ENCODE assay signal across 8 cellular contexts in genomic region chr12:120903382-120903817, GRCh38. TPM values are rescaled to one million over a fixed set of nuclear protein-coding genes. Genes with fewer than 3 reads are reported as not detected.
A peak's percentile ranks its signal among the peaks of the same experiment; 100 is the strongest.
DNase-seq lines count a peak whose midpoint lies in the region; ATAC-seq and TF ChIP-seq lines count a peak whose summit lies in the region.

No MANE protein-coding gene starts in this region.

- TF ChIP-seq POLR2A in prostate gland (IDR thresholded peaks at IDR 0.05) = peak; percentile 52

- no peaks in the 10 kb centered on the region for H3K9me3 Mint-ChIP-seq in activated naive CD8-positive, alpha-beta T cell (ENCODE audit: low read depth)

- 1% methylated on average over 27 to 31 of the region's 32 CpGs for WGBS in heart right ventricle, 2 donors
- under 1% methylated on average over 28 of the region's 32 CpGs for WGBS in prostate gland
- WGBS in urinary bladder = under 1% methylated on average over 32 of the region's 32 CpGs

- peak; percentile 48 for ATAC-seq in GM18907 (IDR thresholded peaks at IDR 0.05; ENCODE audit: unreplicated experiment)
- peak; percentile 47 for ATAC-seq in HG03175 (IDR thresholded peaks at IDR 0.05; ENCODE audit: unreplicated experiment)
- ATAC-seq in heart right ventricle = peak; percentile 31 to 58 (median 52)

- no peaks in the 10 kb centered on the region for H3K27me3 Mint-ChIP-seq in activated naive CD8-positive, alpha-beta T cell

- H3K4me1 ChIP-seq in heart right ventricle = peaks cover 0 to 49% (median 34%) of the 10 kb centered on the region in 9 donors
- H3K4me1 ChIP-seq in prostate gland (replicated peaks) = no peaks in the 10 kb centered on the region
- H3K4me1 ChIP-seq in urinary bladder (ENCODE audit: insufficient read depth) = peaks cover 2% of the 10 kb centered on the region

- H3K4me3 Mint-ChIP-seq in activated naive CD8-positive, alpha-beta T cell = peak overlapping the region; percentile 100

- peak overlapping the region; percentile 97 for H3K27ac Mint-ChIP-seq in activated naive CD8-positive, alpha-beta T cell

- intact Hi-C loops in heart right ventricle (cut with DNase I) = loop anchor here in 4 of 10 donors (2.0 to 10.0 kb wide), 6 partner anchors 46 to 179 kb away; partner anchors contain the start of gene ACADS (in 1 of the 4)
- intact Hi-C loops in prostate gland (cut with DNase I) = loop anchor here (10.0 kb wide), 1 partner anchor 179 kb away; the partner anchor contains the start of gene ACADS

- H3K36me3 ChIP-seq in SK-N-MC (ENCODE audit: insufficient read depth, low read length) = peaks cover 5% of the 10 kb centered on the region; the same call in 1 of the 2 replicates
- peaks cover 0 to 13% (median 0%) of the 10 kb centered on the region in 9 donors for H3K36me3 ChIP-seq in heart right ventricle
- no peaks in the 10 kb centered on the region for H3K36me3 ChIP-seq in prostate gland
- no peaks in the 10 kb centered on the region for H3K36me3 ChIP-seq in urinary bladder (ENCODE audit: insufficient read depth)

- peak overlapping the region; percentile 84 for H3K9ac ChIP-seq in SK-N-MC (ENCODE audit: insufficient read length)

- DNase-seq in AG09309 (ENCODE audit: low read depth) = no peak
- DNase-seq in SK-N-MC (ENCODE audit: low read depth, low spot score) = no peak
- DNase-seq in heart right ventricle = peak; percentile 52 to 64
- DNase-seq in prostate gland (ENCODE audit: low spot score) = peak; percentile 28

- peaks cover 7% of the 10 kb centered on the region for H3K36me3 Mint-ChIP-seq in activated naive CD8-positive, alpha-beta T cell

- H3K4me3 ChIP-seq in AG09309 (ENCODE audit: control insufficient read depth, low read depth, low read length) (peak overlapping the region; percentile 97), SK-N-MC (peak overlapping the region; percentile 93), heart right ventricle (peak overlapping the region; percentile 82 to 98 (median 92)), prostate gland (peak overlapping the region; percentile 98 to 99), urinary bladder (ENCODE audit: low read depth, low read length) (peak overlapping the region; percentile 97)

- H3K27me3 ChIP-seq in heart right ventricle (no peaks in the 10 kb centered on the region), prostate gland (replicated peaks; ENCODE audit: insufficient read depth) (no peaks in the 10 kb centered on the region)

- H3K27ac ChIP-seq in SK-N-MC = no peak overlapping the region
- peak overlapping the region; percentile 80 to 94 (median 88) for H3K27ac ChIP-seq in heart right ventricle
- peak overlapping the region; percentile 79 to 88 for H3K27ac ChIP-seq in prostate gland
- peak overlapping the region; percentile 85 for H3K27ac ChIP-seq in urinary bladder (ENCODE audit: low read depth)

- peaks cover 38% of the 10 kb centered on the region for H3K4me1 Mint-ChIP-seq in activated naive CD8-positive, alpha-beta T cell (ENCODE audit: low read depth)

- TF ChIP-seq CTCF in AG09309 (IDR thresholded peaks at IDR 0.05; ENCODE audit: control insufficient read depth, insufficient read depth, low read depth, low read length, missing control alignments) = no peak
- no peak for TF ChIP-seq CTCF in heart right ventricle (IDR thresholded peaks at IDR 0.05)
- no peak for TF ChIP-seq CTCF in prostate gland (IDR thresholded peaks at IDR 0.05)

- H3K9me3 ChIP-seq in SK-N-MC (ENCODE audit: low read depth, low read length) (no peaks in the 10 kb centered on the region), heart right ventricle (no peaks in the 10 kb centered on the region), prostate gland (no peaks in the 10 kb centered on the region)

RNA-seq across cellular contexts. Expression of gene SPPL3, which starts 0.8 kb away (rescaled TPM):
- total RNA-seq in heart right ventricle = 10 to 100 TPM; 26.6 to 45.0 (median 36.2) TPM
- polyA plus RNA-seq in heart right ventricle = 10 to 100 TPM in 1 of 2 donors, 1 to 10 TPM in 1; 9.7 to 12.3 TPM
- 10 to 100 TPM; 36.0 to 37.1 TPM for total RNA-seq in prostate gland
- total RNA-seq in urinary bladder = 40.4 TPM
- 30.5 TPM for polyA plus RNA-seq in urinary bladder

Comparison
In these comparisons a context has a peak if more than half of its experiments do, and no peak if none do; other contexts are left out.
1. DNase-seq: peak in heart right ventricle (2 of 2) and prostate gland (single experiment); none in AG09309 (single experiment) and SK-N-MC (single experiment).
2. Peak in every context shown above with its lines, with median percentiles within 50 percentile points of each other: H3K4me3 ChIP-seq and ATAC-seq.